In the genomic region with DNA sequence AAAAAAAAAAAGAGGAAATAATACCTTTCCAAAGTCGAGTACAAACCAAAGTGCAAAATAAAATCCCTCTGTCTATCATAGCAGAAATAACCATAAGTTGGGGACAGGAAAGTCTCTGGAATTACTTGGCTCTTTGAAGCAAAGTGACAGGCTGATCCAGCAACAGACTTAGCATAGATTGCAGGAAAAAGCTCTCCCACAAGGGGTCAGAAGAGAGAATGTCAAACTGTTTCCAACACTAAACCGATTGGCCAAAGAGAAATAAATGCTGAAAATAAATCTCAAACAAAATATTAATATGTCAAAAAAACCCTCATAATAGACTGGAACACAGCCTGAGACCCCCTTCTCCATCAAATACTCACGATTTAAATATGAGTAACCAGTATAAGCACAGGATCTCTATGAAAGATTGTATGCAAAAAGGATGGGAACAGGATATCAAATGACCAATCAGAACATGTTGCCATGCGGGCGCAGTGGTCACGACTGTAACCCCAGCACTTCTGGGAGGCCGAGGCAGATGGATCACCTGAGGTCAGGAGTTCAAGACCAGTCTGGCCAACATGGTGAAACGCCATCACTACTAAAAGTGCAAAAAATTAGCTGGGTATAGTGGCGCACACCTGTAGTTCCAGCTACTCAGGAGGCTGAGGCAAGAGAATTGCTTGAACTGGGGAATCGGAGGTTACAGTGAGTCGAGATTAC, we compare ENCODE assay signal across 1 cellular context.
TF ChIP-seq lines count a peak whose summit lies in the region.

No MANE protein-coding gene starts in this region.

TF ChIP-seq in K562, 482 proteins besides CTCF, POLR2A, EP300 and RAD21 (continued from another document):
- TF ChIP-seq, protein P1, sequence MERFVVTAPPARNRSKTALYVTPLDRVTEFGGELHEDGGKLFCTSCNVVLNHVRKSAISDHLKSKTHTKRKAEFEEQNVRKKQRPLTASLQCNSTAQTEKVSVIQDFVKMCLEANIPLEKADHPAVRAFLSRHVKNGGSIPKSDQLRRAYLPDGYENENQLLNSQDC (CRISPR knock-in tag; IDR thresholded peaks at IDR 0.05) = no peak
- no peak for TF ChIP-seq TOE1 (IDR thresholded peaks at IDR 0.05; ENCODE audit: borderline replicate concordance)
- no peak for TF ChIP-seq TOE1 (CRISPR knock-in tag; IDR thresholded peaks at IDR 0.05; ENCODE audit: borderline replicate concordance, low read depth)
- TF ChIP-seq, protein P2, sequence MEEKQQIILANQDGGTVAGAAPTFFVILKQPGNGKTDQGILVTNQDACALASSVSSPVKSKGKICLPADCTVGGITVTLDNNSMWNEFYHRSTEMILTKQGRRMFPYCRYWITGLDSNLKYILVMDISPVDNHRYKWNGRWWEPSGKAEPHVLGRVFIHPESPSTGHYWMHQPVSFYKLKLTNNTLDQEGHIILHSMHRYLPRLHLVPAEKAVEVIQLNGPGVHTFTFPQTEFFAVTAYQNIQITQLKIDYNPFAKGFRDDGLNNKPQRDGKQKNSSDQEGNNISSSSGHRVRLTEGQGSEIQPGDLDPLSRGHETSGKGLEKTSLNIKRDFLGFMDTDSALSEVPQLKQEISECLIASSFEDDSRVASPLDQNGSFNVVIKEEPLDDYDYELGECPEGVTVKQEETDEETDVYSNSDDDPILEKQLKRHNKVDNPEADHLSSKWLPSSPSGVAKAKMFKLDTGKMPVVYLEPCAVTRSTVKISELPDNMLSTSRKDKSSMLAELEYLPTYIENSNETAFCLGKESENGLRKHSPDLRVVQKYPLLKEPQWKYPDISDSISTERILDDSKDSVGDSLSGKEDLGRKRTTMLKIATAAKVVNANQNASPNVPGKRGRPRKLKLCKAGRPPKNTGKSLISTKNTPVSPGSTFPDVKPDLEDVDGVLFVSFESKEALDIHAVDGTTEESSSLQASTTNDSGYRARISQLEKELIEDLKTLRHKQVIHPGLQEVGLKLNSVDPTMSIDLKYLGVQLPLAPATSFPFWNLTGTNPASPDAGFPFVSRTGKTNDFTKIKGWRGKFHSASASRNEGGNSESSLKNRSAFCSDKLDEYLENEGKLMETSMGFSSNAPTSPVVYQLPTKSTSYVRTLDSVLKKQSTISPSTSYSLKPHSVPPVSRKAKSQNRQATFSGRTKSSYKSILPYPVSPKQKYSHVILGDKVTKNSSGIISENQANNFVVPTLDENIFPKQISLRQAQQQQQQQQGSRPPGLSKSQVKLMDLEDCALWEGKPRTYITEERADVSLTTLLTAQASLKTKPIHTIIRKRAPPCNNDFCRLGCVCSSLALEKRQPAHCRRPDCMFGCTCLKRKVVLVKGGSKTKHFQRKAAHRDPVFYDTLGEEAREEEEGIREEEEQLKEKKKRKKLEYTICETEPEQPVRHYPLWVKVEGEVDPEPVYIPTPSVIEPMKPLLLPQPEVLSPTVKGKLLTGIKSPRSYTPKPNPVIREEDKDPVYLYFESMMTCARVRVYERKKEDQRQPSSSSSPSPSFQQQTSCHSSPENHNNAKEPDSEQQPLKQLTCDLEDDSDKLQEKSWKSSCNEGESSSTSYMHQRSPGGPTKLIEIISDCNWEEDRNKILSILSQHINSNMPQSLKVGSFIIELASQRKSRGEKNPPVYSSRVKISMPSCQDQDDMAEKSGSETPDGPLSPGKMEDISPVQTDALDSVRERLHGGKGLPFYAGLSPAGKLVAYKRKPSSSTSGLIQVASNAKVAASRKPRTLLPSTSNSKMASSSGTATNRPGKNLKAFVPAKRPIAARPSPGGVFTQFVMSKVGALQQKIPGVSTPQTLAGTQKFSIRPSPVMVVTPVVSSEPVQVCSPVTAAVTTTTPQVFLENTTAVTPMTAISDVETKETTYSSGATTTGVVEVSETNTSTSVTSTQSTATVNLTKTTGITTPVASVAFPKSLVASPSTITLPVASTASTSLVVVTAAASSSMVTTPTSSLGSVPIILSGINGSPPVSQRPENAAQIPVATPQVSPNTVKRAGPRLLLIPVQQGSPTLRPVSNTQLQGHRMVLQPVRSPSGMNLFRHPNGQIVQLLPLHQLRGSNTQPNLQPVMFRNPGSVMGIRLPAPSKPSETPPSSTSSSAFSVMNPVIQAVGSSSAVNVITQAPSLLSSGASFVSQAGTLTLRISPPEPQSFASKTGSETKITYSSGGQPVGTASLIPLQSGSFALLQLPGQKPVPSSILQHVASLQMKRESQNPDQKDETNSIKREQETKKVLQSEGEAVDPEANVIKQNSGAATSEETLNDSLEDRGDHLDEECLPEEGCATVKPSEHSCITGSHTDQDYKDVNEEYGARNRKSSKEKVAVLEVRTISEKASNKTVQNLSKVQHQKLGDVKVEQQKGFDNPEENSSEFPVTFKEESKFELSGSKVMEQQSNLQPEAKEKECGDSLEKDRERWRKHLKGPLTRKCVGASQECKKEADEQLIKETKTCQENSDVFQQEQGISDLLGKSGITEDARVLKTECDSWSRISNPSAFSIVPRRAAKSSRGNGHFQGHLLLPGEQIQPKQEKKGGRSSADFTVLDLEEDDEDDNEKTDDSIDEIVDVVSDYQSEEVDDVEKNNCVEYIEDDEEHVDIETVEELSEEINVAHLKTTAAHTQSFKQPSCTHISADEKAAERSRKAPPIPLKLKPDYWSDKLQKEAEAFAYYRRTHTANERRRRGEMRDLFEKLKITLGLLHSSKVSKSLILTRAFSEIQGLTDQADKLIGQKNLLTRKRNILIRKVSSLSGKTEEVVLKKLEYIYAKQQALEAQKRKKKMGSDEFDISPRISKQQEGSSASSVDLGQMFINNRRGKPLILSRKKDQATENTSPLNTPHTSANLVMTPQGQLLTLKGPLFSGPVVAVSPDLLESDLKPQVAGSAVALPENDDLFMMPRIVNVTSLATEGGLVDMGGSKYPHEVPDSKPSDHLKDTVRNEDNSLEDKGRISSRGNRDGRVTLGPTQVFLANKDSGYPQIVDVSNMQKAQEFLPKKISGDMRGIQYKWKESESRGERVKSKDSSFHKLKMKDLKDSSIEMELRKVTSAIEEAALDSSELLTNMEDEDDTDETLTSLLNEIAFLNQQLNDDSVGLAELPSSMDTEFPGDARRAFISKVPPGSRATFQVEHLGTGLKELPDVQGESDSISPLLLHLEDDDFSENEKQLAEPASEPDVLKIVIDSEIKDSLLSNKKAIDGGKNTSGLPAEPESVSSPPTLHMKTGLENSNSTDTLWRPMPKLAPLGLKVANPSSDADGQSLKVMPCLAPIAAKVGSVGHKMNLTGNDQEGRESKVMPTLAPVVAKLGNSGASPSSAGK (IDR thresholded peaks at IDR 0.05) = no peak
- no peak for TF ChIP-seq CEBPB (tag; IDR thresholded peaks at IDR 0.05)
- no peak for TF ChIP-seq ZNF444 (CRISPR knock-in tag; IDR thresholded peaks at IDR 0.05)
- TF ChIP-seq, protein P3, sequence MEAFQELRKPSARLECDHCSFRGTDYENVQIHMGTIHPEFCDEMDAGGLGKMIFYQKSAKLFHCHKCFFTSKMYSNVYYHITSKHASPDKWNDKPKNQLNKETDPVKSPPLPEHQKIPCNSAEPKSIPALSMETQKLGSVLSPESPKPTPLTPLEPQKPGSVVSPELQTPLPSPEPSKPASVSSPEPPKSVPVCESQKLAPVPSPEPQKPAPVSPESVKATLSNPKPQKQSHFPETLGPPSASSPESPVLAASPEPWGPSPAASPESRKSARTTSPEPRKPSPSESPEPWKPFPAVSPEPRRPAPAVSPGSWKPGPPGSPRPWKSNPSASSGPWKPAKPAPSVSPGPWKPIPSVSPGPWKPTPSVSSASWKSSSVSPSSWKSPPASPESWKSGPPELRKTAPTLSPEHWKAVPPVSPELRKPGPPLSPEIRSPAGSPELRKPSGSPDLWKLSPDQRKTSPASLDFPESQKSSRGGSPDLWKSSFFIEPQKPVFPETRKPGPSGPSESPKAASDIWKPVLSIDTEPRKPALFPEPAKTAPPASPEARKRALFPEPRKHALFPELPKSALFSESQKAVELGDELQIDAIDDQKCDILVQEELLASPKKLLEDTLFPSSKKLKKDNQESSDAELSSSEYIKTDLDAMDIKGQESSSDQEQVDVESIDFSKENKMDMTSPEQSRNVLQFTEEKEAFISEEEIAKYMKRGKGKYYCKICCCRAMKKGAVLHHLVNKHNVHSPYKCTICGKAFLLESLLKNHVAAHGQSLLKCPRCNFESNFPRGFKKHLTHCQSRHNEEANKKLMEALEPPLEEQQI (IDR thresholded peaks at IDR 0.05) = no peak
